In the genomic region with DNA sequence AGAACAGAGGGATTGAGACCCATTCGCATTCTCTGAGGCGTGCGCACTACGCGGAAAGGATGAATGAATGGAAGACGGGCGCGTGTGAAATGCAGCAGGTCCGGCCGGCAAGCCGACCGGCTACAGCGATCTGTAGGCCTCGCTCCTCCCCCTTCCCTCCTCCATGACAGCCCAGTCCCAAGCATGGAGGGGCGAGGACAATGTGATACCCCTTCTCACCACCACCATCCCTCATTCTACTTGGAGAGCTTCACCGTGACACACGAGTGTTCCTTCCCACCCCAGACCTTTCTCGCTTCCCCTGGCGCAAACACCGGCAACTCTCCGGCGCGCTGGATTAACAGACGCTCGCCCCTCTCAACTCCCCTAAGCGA, we compare ENCODE assay signal across 8 cellular contexts. TPM values are rescaled to one million over a fixed set of nuclear protein-coding genes. Genes with fewer than 3 reads are reported as not detected.
DNase-seq lines count a peak whose midpoint lies in the region; FAIRE-seq and TF ChIP-seq lines count a peak whose summit lies in the region.

No MANE protein-coding gene starts in this region.

- peaks cover 5% of the 10 kb centered on the region; the same call in 1 of the 2 replicates for H3F3A ChIP-seq in SU-DHL-6 (ENCODE audit: insufficient read depth)

- TF ChIP-seq POLR2A in adrenal gland (IDR thresholded peaks at IDR 0.05) (no peak), prostate gland (IDR thresholded peaks at IDR 0.05) (no peak)

- DNase-seq in GDM1 (lab: John Stamatoyannopoulos, UW) (peak; percentile 72), GOT3 (lab: John Stamatoyannopoulos, UW) (peak; percentile 32), M059J (ENCODE audit: low read depth) (peak; percentile 74), adrenal gland (peak; percentile 65 to 84 (median 80)), left ventricle myocardium inferior (peak; percentile 55), prostate gland (ENCODE audit: low spot score) (peak; percentile 79), urothelium cell line (ENCODE audit: low spot score) (peak; percentile 76)

- intact Hi-C loops in adrenal gland (cut with DNase I) (no loop called here), left ventricle myocardium inferior (cut with micrococcal nuclease) (no loop called here), prostate gland (cut with DNase I) (loop anchor here (5.0 to 10.0 kb wide), 3 partner anchors 69 to 456 kb away; a partner anchor contains a TSS)

- WGBS in adrenal gland, 4 donors: 0% methylated on average over 17 to 26 of the region's 26 CpGs
- WGBS in prostate gland: under 1% methylated on average over 26 of the region's 26 CpGs

- peaks cover 58% of the 10 kb centered on the region for H3K79me2 ChIP-seq in SU-DHL-6 (ENCODE audit: insufficient read depth, low read length)

- peak overlapping the region; percentile 92 for H3K9ac ChIP-seq in SU-DHL-6 (ENCODE audit: low read length)

- H3K36me3 ChIP-seq in SU-DHL-6 (ENCODE audit: low read length): no peaks in the 10 kb centered on the region
- no peaks in the 10 kb centered on the region for H3K36me3 ChIP-seq in adrenal gland (replicated peaks in 1 of 2)
- peaks cover 3% of the 10 kb centered on the region for H3K36me3 ChIP-seq in left ventricle myocardium inferior
- H3K36me3 ChIP-seq in prostate gland: no peaks in the 10 kb centered on the region

- peak overlapping the region; percentile 82 for H2AFZ ChIP-seq in SU-DHL-6 (ENCODE audit: low read depth, low read length, severe bottlenecking)

- TF ChIP-seq CTCF in SU-DHL-6 (IDR thresholded peaks at IDR 0.05; ENCODE audit: insufficient read depth, low read length, poor library complexity, severe bottlenecking) (no peak), adrenal gland (IDR thresholded peaks at IDR 0.05) (peak in 1 of 6 experiments; percentile 19), left ventricle myocardium inferior (IDR thresholded peaks at IDR 0.05; ENCODE audit: borderline replicate concordance) (no peak), prostate gland (IDR thresholded peaks at IDR 0.05) (peak in 1 of 4 experiments; percentile 3)

- H3K4me3 ChIP-seq in SU-DHL-6 (ENCODE audit: insufficient read depth, low read length, poor library complexity, severe bottlenecking) (peak overlapping the region; percentile 91), adrenal gland (peak overlapping the region; percentile 86 to 96 (median 90)), left ventricle myocardium inferior (peak overlapping the region; percentile 96), prostate gland (peak overlapping the region; percentile 96 to 97)

- peaks cover 18 to 23% of the 10 kb centered on the region in 2 donors for H3K4me1 ChIP-seq in adrenal gland (replicated peaks in 1 of 2)
- H3K4me1 ChIP-seq in left ventricle myocardium inferior: peaks cover 57% of the 10 kb centered on the region
- no peaks in the 10 kb centered on the region for H3K4me1 ChIP-seq in prostate gland (replicated peaks)

- FAIRE-seq in urothelium cell line (lab: Jason Lieb, UNC): no peak

- H3K9me3 ChIP-seq in SU-DHL-6 (ENCODE audit: insufficient read depth, low read length) (no peaks in the 10 kb centered on the region), adrenal gland (replicated peaks in 1 of 3) (no peaks in the 10 kb centered on the region), left ventricle myocardium inferior (replicated peaks) (no peaks in the 10 kb centered on the region), prostate gland (no peaks in the 10 kb centered on the region)

- H4K20me1 ChIP-seq in SU-DHL-6 (ENCODE audit: low read depth, low read length): 0 out of 2 replicates have a peak, but pooled peaks cover 5% of the 10 kb centered on the region

- H3K4me2 ChIP-seq in SU-DHL-6 (ENCODE audit: low read depth, low read length, poor library complexity, severe bottlenecking): peak overlapping the region; percentile 81

- H3K27me3 ChIP-seq in SU-DHL-6 (ENCODE audit: low read length) (no peaks in the 10 kb centered on the region), adrenal gland (no peaks in the 10 kb centered on the region), left ventricle myocardium inferior (ENCODE audit: low read depth) (no peaks in the 10 kb centered on the region), prostate gland (replicated peaks; ENCODE audit: insufficient read depth) (no peaks in the 10 kb centered on the region)

- no peaks in the 10 kb centered on the region for H3K9me2 ChIP-seq in SU-DHL-6 (replicated peaks; ENCODE audit: insufficient read depth, low read length)

- H3K27ac ChIP-seq in SU-DHL-6 (ENCODE audit: low read depth, low read length): peak overlapping the region; percentile 74
- peak overlapping the region; percentile 91 to 97 (median 97) for H3K27ac ChIP-seq in adrenal gland
- H3K27ac ChIP-seq in left ventricle myocardium inferior (replicated peaks): peak overlapping the region; percentile 92
- peak overlapping the region; percentile 92 to 96 for H3K27ac ChIP-seq in prostate gland

RNA-seq across cellular contexts. Expression of a gene that starts 0.8 kb away (rescaled TPM):
- total RNA-seq in M059J (2014; rRNA removed; shearing (Covaris generic)): 154 and 184 TPM in 2 replicates
- total RNA-seq in adrenal gland (10 to 100 TPM; 47.5 to 84.6 (median 66.8) TPM), left ventricle myocardium inferior (56.1 TPM), prostate gland (10 to 100 TPM; 46.8 to 70.9 TPM)
- polyA plus RNA-seq in adrenal gland: 100 to 1,000 TPM in 1 of 3 donors, 10 to 100 TPM in 1, 1 to 10 TPM in 1; 5.9 to 151 (median 19.9) TPM

Comparison
In these comparisons a context has a peak if more than half of its experiments do, and no peak if none do; other contexts are left out.
1. Peak in every context shown above with its lines: DNase-seq, H3K4me3 ChIP-seq and H3K27ac ChIP-seq.